Comparison of ENCODE assay signal across 15 cellular contexts in genomic region chr4:107854326-107855030, GRCh38. TPM values are rescaled to one million over a fixed set of nuclear protein-coding genes. Genes with fewer than 3 reads are reported as not detected.
DNase-seq lines count a peak whose midpoint lies in the region; ATAC-seq, FAIRE-seq and TF ChIP-seq lines count a peak whose summit lies in the region.
"Had no signal": no experiment of that assay in that cellular context is flagged by ENCODE, and none has a peak within 500 bp of the region (broad histone marks: within the 10 kb centered on the region; RNA-seq: fewer than 3 reads in every experiment).

No MANE protein-coding gene starts in this region.

- ATAC-seq in A549, result peak; percentile 49 to 67; a peak in 4 of 6 replicates
- ATAC-seq: activated CD8-positive, alpha-beta memory T cell treated with anti-CD3 and anti-CD28 coated beads, Interleukin-2, amount 10 ng/mL, durations not matched to agents 7 days and 5 days; stimulated activated naive CD8-positive, alpha-beta T cell treated with anti-CD3 and anti-CD28 coated beads, Interleukin-15, amount 100 ng/mL, for 72 hours had no signal

- 85% methylated on average over 3 of the region's 3 CpGs for WGBS in A549 (ENCODE audit: missing lambda C conversion rate)
- 82 to 100% methylated on average over 2 of the region's 3 CpGs for WGBS in mesodermal cell (ENCODE audit: insufficient coverage in 2 of 2), 2 experiments

- no peak for TF ChIP-seq RAD21 in A549 (conservative IDR thresholded peaks at IDR 0.05 in 1 of 2, IDR thresholded peaks at IDR 0.05 in 1 of 2)

- H3K4me2 ChIP-seq in A549, result peak overlapping the region; percentile 80

- H3K27ac ChIP-seq in A549 (peak overlapping the region; percentile 62 to 79), epithelial cell of prostate (peak overlapping the region; percentile 43), mesodermal cell (ENCODE audit: low read depth, low read length, severe bottlenecking) (peak overlapping the region; percentile 72)

- POLR2A ChIA-PET in A549 (lab: Yijun Ruan, JAX), result no interaction called here

- no peak for TF ChIP-seq EP300 in A549 (IDR thresholded peaks at IDR 0.05)

- CTCF ChIA-PET in A549 (lab: Yijun Ruan, JAX), result interaction anchor here (0.9 to 1.8 kb wide), 5 partner anchors 10 to 65 kb away, joined by 3 to 6 read pairs (median 3); no protein-coding TSS in a partner anchor

- TF ChIP-seq POLR2A in A549 (IDR thresholded peaks at IDR 0.05; ENCODE audit: low read length), result no peak

- no peak for DNase-seq in A549 (ENCODE audit: low read depth in 1 of 2, low spot score in 1 of 2)
- peak; percentile 18 for DNase-seq in LoVo (ENCODE audit: low spot score)
- no peak for DNase-seq in epithelial cell of prostate (ENCODE audit: low read depth, low spot score)
- no peak for DNase-seq in activated CD4-positive, alpha-beta T cell treated with anti-CD3 and anti-CD28 coated beads, Interleukin-2, amount 50 U/mL, for 1 hour
- DNase-seq in activated effector memory CD4-positive, alpha-beta T cell treated with anti-CD3 and anti-CD28 coated beads, Interleukin-2, amount 50 U/mL, for 16 hours, result no peak
- DNase-seq in nucleus accumbens (lab: John Stamatoyannopoulos, UW), result no peak
- no peak for DNase-seq in HuH-7.5 (ENCODE audit: low spot score)
- DNase-seq: activated CD8-positive, alpha-beta memory T cell treated with anti-CD3 and anti-CD28 coated beads, Interleukin-2, amount 10 ng/mL, durations not matched to agents 7 days and 5 days; amniotic stem cell; immature natural killer cell; NCI-H1930; nephron progenitor cell; stimulated activated CD4-positive, alpha-beta T cell treated with anti-CD3 and anti-CD28 coated beads, Interleukin-1b, Interleukin-23, amount 100 ng/mL, for 48 hours; stimulated activated naive CD8-positive, alpha-beta T cell treated with anti-CD3 and anti-CD28 coated beads, Interleukin-15, amount 100 ng/mL, for 72 hours had no signal

- FAIRE-seq in A549 (lab: Jason Lieb, UNC), result no peak

- H3K36me3 ChIP-seq in mesodermal cell (ENCODE audit: control insufficient read depth, insufficient read depth, low read length), result no peaks in the 10 kb centered on the region

- H3K9me3 ChIP-seq in A549 (no peaks in the 10 kb centered on the region), mesodermal cell (ENCODE audit: control insufficient read depth, low read length) (no peaks in the 10 kb centered on the region)

- peak overlapping the region; percentile 32; the same call in 1 of the 3 replicates for H3K4me3 ChIP-seq in A549
- H3K4me3 ChIP-seq in mesodermal cell (ENCODE audit: extremely low read depth, insufficient read depth, low read length, poor library complexity, severe bottlenecking), result no peak overlapping the region

- TF ChIP-seq CTCF in A549 (IDR thresholded peaks at IDR 0.05), result no peak

- H3K4me1 ChIP-seq in A549, result peaks cover 30% of the 10 kb centered on the region
- H3K4me1 ChIP-seq in mesodermal cell (ENCODE audit: control insufficient read depth, insufficient read depth, low read length, poor library complexity, severe bottlenecking), result peaks cover 13% of the 10 kb centered on the region

TF ChIP-seq in A549, 52 proteins besides CTCF, POLR2A, EP300 and RAD21:
- no peak for TF ChIP-seq GATA3 (IDR thresholded peaks at IDR 0.05; ENCODE audit: borderline replicate concordance)
- TF ChIP-seq JUNB (IDR thresholded peaks at IDR 0.05), result 0 out of 2 replicates have a peak, but pooled peaks have one; percentile 11
- TF ChIP-seq MYC (IDR thresholded peaks at IDR 0.05; ENCODE audit: borderline replicate concordance, low read length), result no peak

RNA-seq across cellular contexts. Expression of gene SGMS2, which starts 29.7 kb away (rescaled TPM):
- polyA plus RNA-seq in A549 (2011; rRNA removed) (22.6 and 24.1 TPM in 2 replicates), A549 (2017; fragmentation: RNase III; extraction: RNeasy Plus Mini Kit Qiagen cat#74134 plus additional on column Dnase treatment) (8.0 to 9.4 TPM (median 8.5 TPM) in 3 replicates)
- 8.0 and 9.0 TPM in 2 replicates for polyA plus RNA-seq in A549 (2012; cell fraction: cytosol; rRNA removed)
- polyA plus RNA-seq in A549 (2012; cell fraction: nucleus; rRNA removed), result 9.1 and 9.4 TPM in 2 replicates
- polyA minus RNA-seq in A549 (2011; rRNA and poly(A)+ RNA removed), result 39.8 and 41.6 TPM in 2 replicates
- 4.0 TPM for polyA plus RNA-seq in mesodermal cell (2013, experiment 1 of 2)
- polyA plus RNA-seq in mesodermal cell (2013, experiment 2 of 2), result 4.1 TPM
